Comparison of ENCODE assay signal across 2 cellular contexts in the genomic region with DNA sequence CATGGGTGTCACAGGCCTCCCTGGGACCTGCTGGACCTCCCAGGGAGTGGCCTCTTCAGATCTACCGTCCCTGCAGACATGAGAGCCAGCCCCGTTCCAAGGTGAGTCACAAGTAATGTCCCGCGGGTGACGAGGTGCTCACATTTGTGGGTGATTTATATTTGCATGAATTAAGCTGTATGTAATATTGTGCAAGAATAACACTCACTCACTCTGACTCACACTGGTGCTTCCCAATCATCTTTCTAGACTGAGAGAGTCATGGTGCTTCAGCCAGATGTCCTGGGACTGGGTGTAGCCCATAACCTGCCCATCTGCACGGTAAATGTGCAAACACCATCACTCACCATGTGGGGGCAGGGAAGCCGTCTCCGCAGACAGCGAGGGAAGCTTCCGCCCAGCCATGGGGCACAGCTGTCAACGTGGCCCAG.
TF ChIP-seq lines count a peak whose summit lies in the region.

No MANE protein-coding gene starts in this region.

TF ChIP-seq in GM23338, 12 proteins besides CTCF, POLR2A, EP300 and RAD21:
- TF ChIP-seq ZNF462 (CRISPR knock-in tag; IDR thresholded peaks at IDR 0.05) (no peak), EZH2phosphoT487 (IDR thresholded peaks at IDR 0.05; ENCODE audit: unreplicated experiment) (no peak), STAT1 (IDR thresholded peaks at IDR 0.05; ENCODE audit: unreplicated experiment) (no peak), ETS1 (IDR thresholded peaks at IDR 0.05) (no peak), REST (IDR thresholded peaks at IDR 0.05; ENCODE audit: unreplicated experiment) (no peak), JUNB (IDR thresholded peaks at IDR 0.05; ENCODE audit: unreplicated experiment) (no peak), EZH2 (IDR thresholded peaks at IDR 0.05; ENCODE audit: low read depth, unreplicated experiment) (no peak), ZNF114 (CRISPR knock-in tag; IDR thresholded peaks at IDR 0.05) (no peak), NANOG (IDR thresholded peaks at IDR 0.05; ENCODE audit: borderline replicate concordance) (no peak)
TF ChIP-seq in GM23338: peak in this region for 0.

TF ChIP-seq in WTC11, 78 proteins besides CTCF, POLR2A, EP300 and RAD21 (continued from another document):
- TF ChIP-seq, protein P1, sequence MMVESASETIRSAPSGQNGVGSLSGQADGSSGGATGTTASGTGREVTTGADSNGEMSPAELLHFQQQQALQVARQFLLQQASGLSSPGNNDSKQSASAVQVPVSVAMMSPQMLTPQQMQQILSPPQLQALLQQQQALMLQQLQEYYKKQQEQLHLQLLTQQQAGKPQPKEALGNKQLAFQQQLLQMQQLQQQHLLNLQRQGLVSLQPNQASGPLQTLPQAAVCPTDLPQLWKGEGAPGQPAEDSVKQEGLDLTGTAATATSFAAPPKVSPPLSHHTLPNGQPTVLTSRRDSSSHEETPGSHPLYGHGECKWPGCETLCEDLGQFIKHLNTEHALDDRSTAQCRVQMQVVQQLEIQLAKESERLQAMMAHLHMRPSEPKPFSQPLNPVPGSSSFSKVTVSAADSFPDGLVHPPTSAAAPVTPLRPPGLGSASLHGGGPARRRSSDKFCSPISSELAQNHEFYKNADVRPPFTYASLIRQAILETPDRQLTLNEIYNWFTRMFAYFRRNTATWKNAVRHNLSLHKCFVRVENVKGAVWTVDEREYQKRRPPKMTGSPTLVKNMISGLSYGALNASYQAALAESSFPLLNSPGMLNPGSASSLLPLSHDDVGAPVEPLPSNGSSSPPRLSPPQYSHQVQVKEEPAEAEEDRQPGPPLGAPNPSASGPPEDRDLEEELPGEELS (CRISPR knock-in tag; IDR thresholded peaks at IDR 0.05) = no peak
- no peak for TF ChIP-seq TP53 (CRISPR knock-in tag; IDR thresholded peaks at IDR 0.05)
- no peak for TF ChIP-seq ERG (CRISPR knock-in tag; IDR thresholded peaks at IDR 0.05)
- no peak for TF ChIP-seq NFYB (CRISPR knock-in tag; conservative IDR thresholded peaks at IDR 0.05; ENCODE audit: low read depth)
- no peak for TF ChIP-seq HMGXB4 (CRISPR knock-in tag; IDR thresholded peaks at IDR 0.05)
- no peak for TF ChIP-seq HMGA2 (CRISPR knock-in tag; IDR thresholded peaks at IDR 0.05)
- no peak for TF ChIP-seq SMAD3 (CRISPR knock-in tag; IDR thresholded peaks at IDR 0.05; ENCODE audit: borderline replicate concordance)
- TF ChIP-seq JUN (CRISPR knock-in tag; IDR thresholded peaks at IDR 0.05) = no peak
- TF ChIP-seq, protein P2, sequence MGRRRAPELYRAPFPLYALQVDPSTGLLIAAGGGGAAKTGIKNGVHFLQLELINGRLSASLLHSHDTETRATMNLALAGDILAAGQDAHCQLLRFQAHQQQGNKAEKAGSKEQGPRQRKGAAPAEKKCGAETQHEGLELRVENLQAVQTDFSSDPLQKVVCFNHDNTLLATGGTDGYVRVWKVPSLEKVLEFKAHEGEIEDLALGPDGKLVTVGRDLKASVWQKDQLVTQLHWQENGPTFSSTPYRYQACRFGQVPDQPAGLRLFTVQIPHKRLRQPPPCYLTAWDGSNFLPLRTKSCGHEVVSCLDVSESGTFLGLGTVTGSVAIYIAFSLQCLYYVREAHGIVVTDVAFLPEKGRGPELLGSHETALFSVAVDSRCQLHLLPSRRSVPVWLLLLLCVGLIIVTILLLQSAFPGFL (CRISPR knock-in tag; IDR thresholded peaks at IDR 0.05; ENCODE audit: borderline replicate concordance) = no peak
- TF ChIP-seq NR2C2 (CRISPR knock-in tag; IDR thresholded peaks at IDR 0.05) = no peak
- no peak for TF ChIP-seq ZNF219 (CRISPR knock-in tag; IDR thresholded peaks at IDR 0.05; ENCODE audit: borderline replicate concordance)
